In the genomic region with DNA sequence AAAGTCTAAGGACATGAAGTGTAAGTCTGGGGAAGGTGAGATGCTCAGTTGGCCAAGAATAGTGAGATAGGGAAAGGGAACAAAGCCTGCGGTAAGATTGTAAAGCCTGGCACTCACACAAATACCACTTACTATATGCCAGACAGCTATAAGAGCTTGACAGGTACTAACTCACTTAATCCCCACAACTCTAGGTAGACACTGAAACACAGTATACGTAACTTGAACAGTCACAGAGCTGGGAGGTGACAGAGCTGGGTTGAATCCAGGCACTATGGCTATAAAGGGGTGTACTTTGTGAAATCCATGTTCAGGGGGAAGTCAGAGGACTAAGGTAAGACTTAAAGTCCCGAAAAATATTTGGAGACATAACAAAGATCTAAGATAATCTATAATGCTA, we compare ENCODE assay signal across 19 cellular contexts.
DNase-seq lines count a peak whose midpoint lies in the region; ATAC-seq, FAIRE-seq and TF ChIP-seq lines count a peak whose summit lies in the region.
"Had no signal": no experiment of that assay in that cellular context is flagged by ENCODE, and none has a peak within 500 bp of the region (broad histone marks: within the 10 kb centered on the region; RNA-seq: fewer than 3 reads in every experiment).

No MANE protein-coding gene starts in this region.

- H4K91ac ChIP-seq in H9 (ENCODE audit: insufficient read length, low read depth, low read length), result no peak overlapping the region

- ATAC-seq in GM18498 (IDR thresholded peaks at IDR 0.05; ENCODE audit: unreplicated experiment) (no peak), HG03280 (IDR thresholded peaks at IDR 0.05; ENCODE audit: unreplicated experiment) (no peak)
- ATAC-seq: GM12878 had no signal

- TF ChIP-seq CTCF in C4-2B (conservative IDR thresholded peaks at IDR 0.05), result no peak
- TF ChIP-seq CTCF in H9 (conservative IDR thresholded peaks at IDR 0.05), result no peak
- no peak for TF ChIP-seq CTCF in astrocyte (IDR thresholded peaks at IDR 0.05; ENCODE audit: insufficient read depth, low read depth, low read length)
- no peak for TF ChIP-seq CTCF in brain microvascular endothelial cell (IDR thresholded peaks at IDR 0.05; ENCODE audit: low read depth, low read length, missing control alignments)

- H3K4me3 Mint-ChIP-seq in H9, result no peak overlapping the region
- no peak overlapping the region for H3K4me3 Mint-ChIP-seq in astrocyte (ENCODE audit: unreplicated experiment)
- H3K4me3 Mint-ChIP-seq: CD8-positive, alpha-beta memory T cell had no signal

- H2BK12ac ChIP-seq in H9 (ENCODE audit: insufficient read length, low read depth, low read length), result no peak overlapping the region

- H3K27ac ChIP-seq in C4-2B (peak overlapping the region; percentile 51; the same call in 1 of the 2 replicates), H9 (ENCODE audit: insufficient read length, low read depth, low read length) (no peak overlapping the region), astrocyte (ENCODE audit: low read depth, low read length) (no peak overlapping the region), muscle layer of duodenum (ENCODE audit: low read length) (peak overlapping the region; percentile 15), brain microvascular endothelial cell (no peak overlapping the region)
- H3K27ac ChIP-seq: BLaER1 treated with 17β-estradiol and CSF1 and Interleukin-3, amounts not matched to agents 10 nM and 100 nM; HL-60 had no signal

- H3K4me2 ChIP-seq in H9 (ENCODE audit: insufficient read depth, insufficient read length, low read length), result no peak overlapping the region
- no peak overlapping the region for H3K4me2 ChIP-seq in astrocyte (ENCODE audit: low read length)
- H3K4me2 ChIP-seq: BLaER1 treated with 17β-estradiol and CSF1 and Interleukin-3, amounts not matched to agents 10 nM and 100 nM had no signal

- no CpG with 5 or more reads among the region's 3 CpGs for WGBS in H9 (ENCODE audit: extremely low coverage, insufficient read length, low lambda C conversion rate)

- H3K79me2 ChIP-seq in H9 (ENCODE audit: insufficient read depth, low read length), result no peaks in the 10 kb centered on the region
- peaks cover 10% of the 10 kb centered on the region for H3K79me2 ChIP-seq in astrocyte (ENCODE audit: insufficient read depth, low read length)

- H3K23ac ChIP-seq in H9 (ENCODE audit: insufficient read length, low read depth, low read length), result no peak overlapping the region

- H3K9me3 ChIP-seq in H9 (ENCODE audit: control insufficient read depth, low read depth, low read length) (no peaks in the 10 kb centered on the region), astrocyte (ENCODE audit: insufficient read depth, low read depth, low read length) (no peaks in the 10 kb centered on the region), muscle layer of duodenum (ENCODE audit: control insufficient read depth in 1 of 2, low read length in 2 of 2) (no peaks in the 10 kb centered on the region)
- H3K9me3 ChIP-seq: BLaER1 treated with 17β-estradiol and CSF1 and Interleukin-3, amounts not matched to agents 10 nM and 100 nM had no signal

- H2BK5ac ChIP-seq in H9 (ENCODE audit: insufficient read length, low read length), result no peak overlapping the region

- H3K9me3 Mint-ChIP-seq in H9, result no peaks in the 10 kb centered on the region
- no peaks in the 10 kb centered on the region for H3K9me3 Mint-ChIP-seq in astrocyte (ENCODE audit: unreplicated experiment)
- H3K9me3 Mint-ChIP-seq: CD8-positive, alpha-beta memory T cell had no signal

- H3K9ac ChIP-seq in H9 (ENCODE audit: extremely low read depth, insufficient read length, low read length) (no peak overlapping the region), astrocyte (ENCODE audit: low read length) (no peak overlapping the region)
- H3K9ac ChIP-seq: BLaER1 treated with 17β-estradiol and CSF1 and Interleukin-3, amounts not matched to agents 10 nM and 100 nM had no signal

- H3K4me1 ChIP-seq in H9 (ENCODE audit: insufficient read depth, low read length), result no peaks in the 10 kb centered on the region
- peaks cover 6% of the 10 kb centered on the region for H3K4me1 ChIP-seq in astrocyte (ENCODE audit: insufficient read depth, low read length)
- H3K4me1 ChIP-seq in muscle layer of duodenum (ENCODE audit: control insufficient read depth in 1 of 2, insufficient read depth in 2 of 2, low read length in 2 of 2), result peaks cover 16% of the 10 kb centered on the region in 2 donors

- no peak for DNase-seq in H9
- DNase-seq in astrocyte (ENCODE audit: low read depth), result no peak
- no peak for DNase-seq in brain microvascular endothelial cell
- DNase-seq in stimulated activated CD4-positive, alpha-beta T cell treated with anti-CD3 and anti-CD28 coated beads, Interleukin-4, amount 100 ng/mL, for 24 hours, result no peak
- DNase-seq: CD8-positive, alpha-beta memory T cell; DMS53; EL; NCI-H1092 treated with DMSO at 0.1 percent for 48 hours; NCI-H146; NCI-H2029 treated with DMSO at 0.1 percent for 48 hours; NCI-H2171; NCI-H526 treated with DMSO at 0.1 percent for 48 hours had no signal

- H3K4ac ChIP-seq in H9 (ENCODE audit: low read depth, low read length), result no peak overlapping the region

- no peak overlapping the region for H2BK120ac ChIP-seq in H9 (ENCODE audit: low read depth, low read length, poor library complexity, severe bottlenecking)

- H4K8ac ChIP-seq in H9 (replicated peaks; ENCODE audit: insufficient read length, low read depth, low read length), result no peak overlapping the region

- H3K36me3 ChIP-seq in astrocyte (ENCODE audit: insufficient read depth, low read length), result no peaks in the 10 kb centered on the region
- no peaks in the 10 kb centered on the region for H3K36me3 ChIP-seq in muscle layer of duodenum (ENCODE audit: control insufficient read depth in 1 of 2, insufficient read depth in 2 of 2, low read length in 2 of 2)
- no peaks in the 10 kb centered on the region for H3K36me3 ChIP-seq in brain microvascular endothelial cell (replicated peaks)

- no peak overlapping the region for H3T11ph ChIP-seq in H9 (ENCODE audit: low read length)

- H2AK5ac ChIP-seq in H9 (ENCODE audit: insufficient read length, low read length), result no peak overlapping the region

- in situ Hi-C loops in brain microvascular endothelial cell (cut with HindIII; ENCODE audit: low pct_ligation_motif_present, low sequenced_read_pairs), result no loop called here

- H3K56ac ChIP-seq in H9 (ENCODE audit: insufficient read length, low read depth, low read length), result no peak overlapping the region

- H4K5ac ChIP-seq in H9 (ENCODE audit: insufficient read length, low read depth, low read length), result no peak overlapping the region

- H4K20me1 ChIP-seq in H9 (ENCODE audit: control insufficient read depth, insufficient read depth, insufficient read length) (no peaks in the 10 kb centered on the region), astrocyte (ENCODE audit: insufficient read depth, low read length) (peaks cover 10% of the 10 kb centered on the region)

- no peaks in the 10 kb centered on the region for H3K27me3 Mint-ChIP-seq in H9 (ENCODE audit: low read depth)
- H3K27me3 Mint-ChIP-seq in astrocyte (ENCODE audit: low read depth, unreplicated experiment), result no peaks in the 10 kb centered on the region
- H3K27me3 Mint-ChIP-seq: CD8-positive, alpha-beta memory T cell had no signal

- no peaks in the 10 kb centered on the region for H3K23me2 ChIP-seq in H9 (ENCODE audit: insufficient read length, low read depth, low read length, poor library complexity, severe bottlenecking)

- H3K4me1 Mint-ChIP-seq in H9 (peaks cover 21 to 36% of the 10 kb centered on the region in 2 experiments), astrocyte (ENCODE audit: low read depth, unreplicated experiment) (peaks cover 48% of the 10 kb centered on the region)

- no peak overlapping the region for H3K14ac ChIP-seq in H9 (ENCODE audit: insufficient read depth, low read length)

- H3K27ac Mint-ChIP-seq in H9 (peak overlapping the region in 2 of 3 experiments; percentile 26 to 40; a peak in 2 of 7 replicates), astrocyte (ENCODE audit: unreplicated experiment) (peak overlapping the region; percentile 58)

- H3K18ac ChIP-seq in H9 (ENCODE audit: insufficient read length, low read depth, low read length), result no peak overlapping the region

- H3K4me3 ChIP-seq in astrocyte (ENCODE audit: insufficient read depth, low read depth, low read length) (no peak overlapping the region), muscle layer of duodenum (ENCODE audit: low read depth in 1 of 2, low read length in 2 of 2) (no peak overlapping the region), brain microvascular endothelial cell (ENCODE audit: low read depth, low read length) (no peak overlapping the region)
- H3K4me3 ChIP-seq: BLaER1 treated with 17β-estradiol and CSF1 and Interleukin-3, amounts not matched to agents 10 nM and 100 nM; GM12878 had no signal

- H3K36me3 Mint-ChIP-seq in H9 (ENCODE audit: insufficient read depth in 1 of 3, low read depth in 3 of 3) (no peaks in the 10 kb centered on the region; a peak in 1 of 7 replicates), astrocyte (ENCODE audit: low read depth, unreplicated experiment) (peaks cover 2% of the 10 kb centered on the region)
- H3K36me3 Mint-ChIP-seq: CD8-positive, alpha-beta memory T cell had no signal

- H2AFZ ChIP-seq in H9 (ENCODE audit: low read length) (no peak overlapping the region), astrocyte (ENCODE audit: low read depth, low read length) (no peak overlapping the region)

- FAIRE-seq in astrocyte (lab: Jason Lieb, UNC), result no peak
- FAIRE-seq: GM12878 had no signal

- H3K79me1 ChIP-seq in H9 (ENCODE audit: insufficient read depth, low read depth, low read length, poor library complexity, severe bottlenecking), result no peaks in the 10 kb centered on the region

- no peak overlapping the region for H2BK20ac ChIP-seq in H9 (ENCODE audit: low read depth, low read length, poor library complexity, severe bottlenecking)

- H3K27me3 ChIP-seq in H9 (ENCODE audit: insufficient read depth, low read length) (no peaks in the 10 kb centered on the region), astrocyte (ENCODE audit: insufficient read depth, low read length) (no peaks in the 10 kb centered on the region), muscle layer of duodenum (ENCODE audit: low read depth, low read length) (no peaks in the 10 kb centered on the region), brain microvascular endothelial cell (replicated peaks) (no peaks in the 10 kb centered on the region)
- H3K27me3 ChIP-seq: BLaER1 treated with 17β-estradiol and CSF1 and Interleukin-3, amounts not matched to agents 10 nM and 100 nM had no signal

- H2BK15ac ChIP-seq in H9 (ENCODE audit: low read depth, low read length), result no peak overlapping the region

Comparison
In these comparisons a context has a peak if more than half of its experiments do, and no peak if none do; other contexts are left out.
1. H3K27ac ChIP-seq: peak in C4-2B (single experiment) and muscle layer of duodenum (single experiment); none in H9 (single experiment), astrocyte (single experiment) and brain microvascular endothelial cell (single experiment).